ENCODE assay signal across 3 cellular contexts in genomic region chr17:68824707-68825106, GRCh38.
TF ChIP-seq lines count a peak whose summit lies in the region.

No MANE protein-coding gene starts in this region.

TF ChIP-seq in IMR-90, 13 proteins besides CTCF, POLR2A, EP300 and RAD21:
- TF ChIP-seq MAZ (IDR thresholded peaks at IDR 0.05; ENCODE audit: borderline replicate concordance, low read depth, low read length) (no peak), CEBPB (IDR thresholded peaks at IDR 0.05; ENCODE audit: low read depth, low read length) (peak; percentile 51; the same call in 1 of the 2 replicates)

TF ChIP-seq in K562, 482 proteins besides CTCF, POLR2A, EP300 and RAD21:
- TF ChIP-seq CEBPG (CRISPR knock-in tag; IDR thresholded peaks at IDR 0.05) = no peak
- peak; percentile 18 to 61; a peak in 1 of 4 replicates for TF ChIP-seq CEBPG (tag; conservative IDR thresholded peaks at IDR 0.05 in 1 of 2, IDR thresholded peaks at IDR 0.05 in 1 of 2)
- peak; percentile 57 for TF ChIP-seq CEBPB (tag; IDR thresholded peaks at IDR 0.05)
- TF ChIP-seq PTTG1 (tag; IDR thresholded peaks at IDR 0.05; ENCODE audit: low read depth) = no peak

TF ChIP-seq in liver, 16 proteins besides CTCF, POLR2A, EP300 and RAD21:
- TF ChIP-seq MAX (IDR thresholded peaks at IDR 0.05) = peak; percentile 81
- peak; percentile 82 for TF ChIP-seq FOXA2 (IDR thresholded peaks at IDR 0.05)
- TF ChIP-seq HNF4A (conservative IDR thresholded peaks at IDR 0.05) = peak; percentile 87 to 92
- peak; percentile 52 for TF ChIP-seq NR2F2 (IDR thresholded peaks at IDR 0.05)
- TF ChIP-seq, protein P1, sequence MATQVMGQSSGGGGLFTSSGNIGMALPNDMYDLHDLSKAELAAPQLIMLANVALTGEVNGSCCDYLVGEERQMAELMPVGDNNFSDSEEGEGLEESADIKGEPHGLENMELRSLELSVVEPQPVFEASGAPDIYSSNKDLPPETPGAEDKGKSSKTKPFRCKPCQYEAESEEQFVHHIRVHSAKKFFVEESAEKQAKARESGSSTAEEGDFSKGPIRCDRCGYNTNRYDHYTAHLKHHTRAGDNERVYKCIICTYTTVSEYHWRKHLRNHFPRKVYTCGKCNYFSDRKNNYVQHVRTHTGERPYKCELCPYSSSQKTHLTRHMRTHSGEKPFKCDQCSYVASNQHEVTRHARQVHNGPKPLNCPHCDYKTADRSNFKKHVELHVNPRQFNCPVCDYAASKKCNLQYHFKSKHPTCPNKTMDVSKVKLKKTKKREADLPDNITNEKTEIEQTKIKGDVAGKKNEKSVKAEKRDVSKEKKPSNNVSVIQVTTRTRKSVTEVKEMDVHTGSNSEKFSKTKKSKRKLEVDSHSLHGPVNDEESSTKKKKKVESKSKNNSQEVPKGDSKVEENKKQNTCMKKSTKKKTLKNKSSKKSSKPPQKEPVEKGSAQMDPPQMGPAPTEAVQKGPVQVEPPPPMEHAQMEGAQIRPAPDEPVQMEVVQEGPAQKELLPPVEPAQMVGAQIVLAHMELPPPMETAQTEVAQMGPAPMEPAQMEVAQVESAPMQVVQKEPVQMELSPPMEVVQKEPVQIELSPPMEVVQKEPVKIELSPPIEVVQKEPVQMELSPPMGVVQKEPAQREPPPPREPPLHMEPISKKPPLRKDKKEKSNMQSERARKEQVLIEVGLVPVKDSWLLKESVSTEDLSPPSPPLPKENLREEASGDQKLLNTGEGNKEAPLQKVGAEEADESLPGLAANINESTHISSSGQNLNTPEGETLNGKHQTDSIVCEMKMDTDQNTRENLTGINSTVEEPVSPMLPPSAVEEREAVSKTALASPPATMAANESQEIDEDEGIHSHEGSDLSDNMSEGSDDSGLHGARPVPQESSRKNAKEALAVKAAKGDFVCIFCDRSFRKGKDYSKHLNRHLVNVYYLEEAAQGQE (IDR thresholded peaks at IDR 0.05) = peak; percentile 71
- TF ChIP-seq, protein P2, sequence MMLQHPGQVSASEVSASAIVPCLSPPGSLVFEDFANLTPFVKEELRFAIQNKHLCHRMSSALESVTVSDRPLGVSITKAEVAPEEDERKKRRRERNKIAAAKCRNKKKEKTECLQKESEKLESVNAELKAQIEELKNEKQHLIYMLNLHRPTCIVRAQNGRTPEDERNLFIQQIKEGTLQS (IDR thresholded peaks at IDR 0.05) = peak; percentile 75
- peak; percentile 42 for TF ChIP-seq HNF4G (IDR thresholded peaks at IDR 0.05)
- TF ChIP-seq JUND (IDR thresholded peaks at IDR 0.05) = peak; percentile 46 to 80
- peak in 1 of 2 donors; percentile 45 for TF ChIP-seq EGR1 (IDR thresholded peaks at IDR 0.05; ENCODE audit: low read depth in 2 of 2)
- peak; percentile 93 to 97 for TF ChIP-seq RXRA (IDR thresholded peaks at IDR 0.05)
- TF ChIP-seq FOXA1 (IDR thresholded peaks at IDR 0.05) = peak; percentile 78
- no peak for TF ChIP-seq TAF1 (conservative IDR thresholded peaks at IDR 0.05)
- peak in 1 of 2 donors; percentile 32 for TF ChIP-seq GABPA (IDR thresholded peaks at IDR 0.05 in 1 of 2, conservative IDR thresholded peaks at IDR 0.05 in 1 of 2)
- peak; percentile 95 for TF ChIP-seq YY1 (IDR thresholded peaks at IDR 0.05)
- TF ChIP-seq ZBTB33 (IDR thresholded peaks at IDR 0.05) = peak; percentile 85
- TF ChIP-seq SP1 (IDR thresholded peaks at IDR 0.05) = peak; percentile 78
